Comparison of ENCODE assay signal across 8 cellular contexts in genomic region chr1:150515328-150516049, GRCh38. TPM values are rescaled to one million over a fixed set of nuclear protein-coding genes. Genes with fewer than 3 reads are reported as not detected.
DNase-seq lines count a peak whose midpoint lies in the region; ATAC-seq, FAIRE-seq and TF ChIP-seq lines count a peak whose summit lies in the region.

Gene FALEC (plus strand): TSS chr1:150515752.

- 0 out of 4 replicates have a peak, but pooled peaks of 1 of the 2 experiments have one; percentile 5 for TF ChIP-seq RAD21 in H1 (IDR thresholded peaks at IDR 0.05 in 1 of 2, conservative IDR thresholded peaks at IDR 0.05 in 1 of 2; ENCODE audit: low read depth in 2 of 2, low read length in 2 of 2)

- DNase-seq in COLO829 (ENCODE audit: low spot score): peak; percentile 95
- DNase-seq in HT1080 (ENCODE audit: low read depth): peak; percentile 97
- peak; percentile 96 to 97 for DNase-seq in NOMO-1 (lab: John Stamatoyannopoulos, UW; ENCODE audit: unreplicated experiment in 2 of 2)
- DNase-seq in activated CD8-positive, alpha-beta memory T cell treated with anti-CD3 and anti-CD28 coated beads for 48 hours (ENCODE audit: low read depth in 2 of 3, low spot score in 2 of 3): peak; percentile 81 to 88 (median 86)
- DNase-seq in H1 (ENCODE audit: low read depth in 1 of 2, low spot score in 2 of 2): peak; percentile 87 to 98
- peak; percentile 99 for DNase-seq in mesenteric fat pad (ENCODE audit: low spot score)
- DNase-seq in stimulated activated CD8-positive, alpha-beta memory T cell treated with anti-CD3 and anti-CD28 coated beads, Interleukin-15, amount 100 ng/mL, for 1 hour (ENCODE audit: low read depth): peak; percentile 78

- no peak within 1 kb of the TSS; the same call in 1 of the 2 replicates for H2BK5ac ChIP-seq in H1 (ENCODE audit: low read depth, low read length)

- no peaks in the 10 kb centered on the region for H4K20me1 ChIP-seq in H1 (replicated peaks in 1 of 2; ENCODE audit: control insufficient read depth in 1 of 2, insufficient read depth in 2 of 2, low read length in 2 of 2)

- H3K27me3 ChIP-seq in H1 (replicated peaks in 1 of 4; ENCODE audit: control insufficient read depth in 3 of 4, extremely low read depth in 1 of 4, insufficient read depth in 3 of 4, low read length in 3 of 4): no peaks in the 10 kb centered on the region; a peak in 1 of 7 replicates

- H3K27ac ChIP-seq in H1 (ENCODE audit: low read depth, low read length): no peak within 1 kb of the TSS

- CTCF ChIA-PET in H1 (lab: Charles Lee; ENCODE audit: partially characterized antibody): interaction anchor here (0.6 to 22.4 kb wide), 10 partner anchors 12 to 267 kb away, joined by 3 to 253 read pairs (median 4); no protein-coding TSS in a partner anchor

- H3K4me3 ChIP-seq in H1 (ENCODE audit: extremely low read depth in 1 of 4, insufficient read depth in 2 of 4, low read depth in 3 of 4, low read length in 4 of 4): peak within 1 kb of the TSS; percentile 72 to 91 (median 82)

- peak in 1 of 2 experiments; percentile 30; a peak in 2 of 3 replicates for TF ChIP-seq POLR2A in H1 (IDR thresholded peaks at IDR 0.05; ENCODE audit: control extremely low read depth in 1 of 2, low read depth in 2 of 2, low read length in 2 of 2)

- peaks cover 5% of the 10 kb centered on the region for H3K23me2 ChIP-seq in H1 (ENCODE audit: low read depth, low read length)

- peak; percentile 92 for ATAC-seq in GM21360 (IDR thresholded peaks at IDR 0.05; ENCODE audit: unreplicated experiment)

- H3K4ac ChIP-seq in H1 (replicated peaks; ENCODE audit: insufficient read length, low read depth, low read length): no peak within 1 kb of the TSS

- peak within 1 kb of the TSS; percentile 100; the same call in 1 of the 2 replicates for H2BK15ac ChIP-seq in H1 (ENCODE audit: low read length)

- peak within 1 kb of the TSS; percentile 96 for H4K91ac ChIP-seq in H1 (replicated peaks; ENCODE audit: insufficient read length, low read length)

- H2BK20ac ChIP-seq in H1 (ENCODE audit: low read length): no peak within 1 kb of the TSS

- peak within 1 kb of the TSS; percentile 79 for H3K56ac ChIP-seq in H1 (replicated peaks; ENCODE audit: insufficient read length, low read depth, low read length)

- H3K79me1 ChIP-seq in H1 (ENCODE audit: low read depth, low read length): no peaks in the 10 kb centered on the region

- no peaks in the 10 kb centered on the region for H3K36me3 ChIP-seq in H1 (ENCODE audit: control insufficient read depth in 2 of 4, insufficient read depth in 4 of 4, low read length in 3 of 4)

- no peak within 1 kb of the TSS for H2BK120ac ChIP-seq in H1 (replicated peaks; ENCODE audit: low read depth, low read length)

- H3K9ac ChIP-seq in H1 (replicated peaks in 1 of 4; ENCODE audit: extremely low read depth in 1 of 4, low read depth in 3 of 4, low read length in 3 of 4): peak within 1 kb of the TSS in 3 of 4 experiments; percentile 48 to 73 (median 55); a peak in 6 of 7 replicates

- TF ChIP-seq CTCF in H1 (IDR thresholded peaks at IDR 0.05; ENCODE audit: control extremely low read depth in 1 of 3, insufficient read depth in 1 of 3, low read depth in 1 of 3, low read length in 3 of 3): no peak

- peak within 1 kb of the TSS; percentile 96 for H4K8ac ChIP-seq in H1 (ENCODE audit: extremely low read depth, insufficient read depth, low read length)

- H3K4me2 ChIP-seq in H1 (ENCODE audit: insufficient read depth in 1 of 2, low read depth in 2 of 2, low read length in 2 of 2): peak within 1 kb of the TSS; percentile 88 to 91

- H3K9me3 ChIP-seq in H1 (ENCODE audit: insufficient read depth in 2 of 2, low read depth in 1 of 2, low read length in 1 of 2): no peaks in the 10 kb centered on the region

- FAIRE-seq in H1 (lab: Jason Lieb, UNC): no peak

- no peak within 1 kb of the TSS for H2AK5ac ChIP-seq in H1 (ENCODE audit: low read depth, low read length)

- H2BK12ac ChIP-seq in H1 (ENCODE audit: low read depth, low read length): peak within 1 kb of the TSS; percentile 84

- TF ChIP-seq EP300 in H1 (IDR thresholded peaks at IDR 0.05; ENCODE audit: borderline replicate concordance in 1 of 2, low read depth in 2 of 2, low read length in 2 of 2): no peak

- peaks cover 0 to 4% (median 3%) of the 10 kb centered on the region in 4 experiments; a peak in 5 of 7 replicates for H3K4me1 ChIP-seq in H1 (replicated peaks in 1 of 4; ENCODE audit: control insufficient read depth in 3 of 4, insufficient read depth in 4 of 4, low read length in 3 of 4)

- H3K18ac ChIP-seq in H1 (ENCODE audit: extremely low read depth, low read length): peak within 1 kb of the TSS; percentile 90; the same call in 1 of the 2 replicates

- H3K14ac ChIP-seq in H1 (ENCODE audit: insufficient read length): no peak within 1 kb of the TSS

- WGBS in H1 (ENCODE audit: extremely low coverage in 1 of 2, insufficient coverage in 1 of 2, insufficient read length in 1 of 2, insufficient replicate concordance in 2 of 2, low coverage in 1 of 2, low lambda C conversion rate in 2 of 2, missing lambda C conversion rate in 1 of 2), 2 experiments: 2% methylated on average over 51 of the region's 54 CpGs; no CpG with 5 or more reads in 1 of the 2 experiments

- peak within 1 kb of the TSS; percentile 86 for H2AFZ ChIP-seq in H1 (ENCODE audit: low read length)

- no peak within 1 kb of the TSS for H3K23ac ChIP-seq in H1 (ENCODE audit: insufficient read length)

- POLR2A ChIA-PET in H1 (lab: Charles Lee; ENCODE audit: partially characterized antibody): interaction anchor here (0.6 to 2.4 kb wide), 15 partner anchors 9 to 259 kb away, joined by 3 to 10 read pairs (median 5); partner anchors contain the start of genes ADAMTSL4, APH1A, MCL1 and RPRD2

- H3K79me2 ChIP-seq in H1 (ENCODE audit: control insufficient read depth in 1 of 2, insufficient read depth in 2 of 2, low read length in 2 of 2): no peaks in the 10 kb centered on the region

- peak within 1 kb of the TSS; percentile 50 for H4K5ac ChIP-seq in H1 (ENCODE audit: insufficient read length, low read depth, low read length)

TF ChIP-seq in H1, 55 proteins besides CTCF, POLR2A, EP300 and RAD21 (continues in another document):
- TF ChIP-seq CHD2 (IDR thresholded peaks at IDR 0.05; ENCODE audit: low read length) (no peak), JUN (IDR thresholded peaks at IDR 0.05; ENCODE audit: low read depth, low read length) (no peak), EGR1 (IDR thresholded peaks at IDR 0.05; ENCODE audit: borderline replicate concordance, low read depth, low read length) (no peak), TAF1 (IDR thresholded peaks at IDR 0.05; ENCODE audit: low read depth, low read length) (no peak; the same call in none of the 2 replicates), MAFK (IDR thresholded peaks at IDR 0.05; ENCODE audit: low read depth, low read length) (no peak), ASH2L (IDR thresholded peaks at IDR 0.05; ENCODE audit: low read length) (peak; percentile 68), NRF1 (IDR thresholded peaks at IDR 0.05; ENCODE audit: low read depth, low read length) (peak; percentile 92), HDAC6 (IDR thresholded peaks at IDR 0.05; ENCODE audit: low read depth, low read length) (no peak), CEBPB (IDR thresholded peaks at IDR 0.05; ENCODE audit: low read depth, low read length) (no peak), SP2 (IDR thresholded peaks at IDR 0.05; ENCODE audit: low read length) (no peak), KDM1A (IDR thresholded peaks at IDR 0.05; ENCODE audit: borderline replicate concordance, low read length) (no peak), SP4 (IDR thresholded peaks at IDR 0.05; ENCODE audit: low read length) (peak; percentile 70; the same call in 1 of the 2 replicates), TAF7 (optimal IDR thresholded peaks at IDR 0.05; ENCODE audit: borderline replicate concordance, low read depth, low read length) (no peak), EZH2 (IDR thresholded peaks at IDR 0.05; ENCODE audit: low read depth, low read length, severe bottlenecking) (no peak), SUZ12 (IDR thresholded peaks at IDR 0.05; ENCODE audit: low read length) (no peak), SAP30 (IDR thresholded peaks at IDR 0.05; ENCODE audit: insufficient read depth, insufficient replicate concordance, low read length) (no peak)

RNA-seq across cellular contexts. Expression of gene FALEC, which starts in this region (rescaled TPM):
- total RNA-seq in HT1080 (2014; rRNA removed; shearing (Covaris generic)): not detected in 2 replicates
- polyA plus RNA-seq in HT1080 (2015; cell fraction: cytosol; rRNA removed): 0.64 TPM in 1 of 2 replicates, not detected in the other
- polyA plus RNA-seq in HT1080 (2015; cell fraction: nucleus; rRNA removed): not detected in 2 replicates
- 1.1 TPM in 1 of 2 replicates, not detected in the other for total RNA-seq in H1 (2021; fragmentation: NEBNext Ultra II Directional; extraction: Animal tissue kit (Norgen Biotek cat#: 25700))
- polyA plus RNA-seq in H1 (2011; rRNA removed): not detected in 2 replicates
- 0.19 TPM for polyA plus RNA-seq in H1 (2011; cell fraction: cytosol; rRNA removed)
- polyA plus RNA-seq in H1 (2011; cell fraction: nucleus; rRNA removed): not detected
- 0.36 to 1.0 TPM (median 0.75 TPM) in 4 replicates for polyA plus RNA-seq in H1 (2012, experiment 1 of 2)
- polyA plus RNA-seq in H1 (2012, experiment 2 of 2): not detected
- polyA plus RNA-seq in H1 (2013, experiment 1 of 2): 0.45 TPM
- 0.11 TPM for polyA plus RNA-seq in H1 (2013, experiment 2 of 2)
- 0.57 TPM in 1 of 2 replicates, not detected in the other for polyA minus RNA-seq in H1 (2011; rRNA and poly(A)+ RNA removed)
- not detected for polyA minus RNA-seq in H1 (2011; cell fraction: cytosol; rRNA and poly(A)+ RNA removed)
- not detected for polyA minus RNA-seq in H1 (2011; cell fraction: nucleus; rRNA and poly(A)+ RNA removed)
- total RNA-seq in mesenteric fat pad: not detected

Comparison
In these comparisons a context has a peak if more than half of its experiments do, and no peak if none do; other contexts are left out.
1. Peak in DNase-seq in HT1080; RNA of the gene not detected or under 1 TPM.
2. Peak in DNase-seq in mesenteric fat pad; RNA of the gene not detected or under 1 TPM.